In genomic region chr3:112185423-112186035, GRCh38 we compare ENCODE assay signal across 9 cellular contexts. TPM values are rescaled to one million over a fixed set of nuclear protein-coding genes. Genes with fewer than 3 reads are reported as not detected.
DNase-seq lines count a peak whose midpoint lies in the region; ATAC-seq and TF ChIP-seq lines count a peak whose summit lies in the region.
"Not testable (repeated sequence)": the region's sequence is repeated elsewhere in the genome, so short reads cannot be mapped to it uniquely, and the experiment has no call there.
"Had no signal": no experiment of that assay in that cellular context is flagged by ENCODE, and none has a peak within 500 bp of the region (broad histone marks: within the 10 kb centered on the region; RNA-seq: fewer than 3 reads in every experiment).

No MANE protein-coding gene starts in this region.

- H3K79me2 ChIP-seq in parathyroid adenoma, result not testable (repeated sequence)

- H3K4me1 ChIP-seq in HUES64 (ENCODE audit: insufficient read depth, low read length); adipocyte (ENCODE audit: control insufficient read depth, insufficient read depth, low read length); ectodermal cell (ENCODE audit: control insufficient read depth, insufficient read depth, low read length); lower lobe of right lung; parathyroid adenoma; thoracic aorta (ENCODE audit: control insufficient read depth in 1 of 2, low read depth in 2 of 2): not testable (repeated sequence)

- H3K9ac ChIP-seq in HUES64 (ENCODE audit: low read depth, low read length); adipocyte (ENCODE audit: low read length); parathyroid adenoma: not testable (repeated sequence)

- H3K4me3 ChIP-seq in HUES64 (ENCODE audit: low read length), result peak overlapping the region; percentile 37
- peak overlapping the region; percentile 61 for H3K4me3 ChIP-seq in adipocyte (ENCODE audit: low read length)
- H3K4me3 ChIP-seq in ectodermal cell (ENCODE audit: insufficient read depth, low read depth, low read length), result peak overlapping the region; percentile 23
- peak overlapping the region; percentile 17 for H3K4me3 ChIP-seq in lower lobe of right lung
- H3K4me3 ChIP-seq in parathyroid adenoma (ENCODE audit: low read depth, low read length), result not testable (repeated sequence)
- H3K4me3 ChIP-seq in thoracic aorta, result peak overlapping the region; percentile 42

- H3K36me3 ChIP-seq in HUES64 (ENCODE audit: insufficient read depth, low read length); adipocyte (ENCODE audit: control insufficient read depth, insufficient read depth, low read length, severe bottlenecking); ectodermal cell (ENCODE audit: control insufficient read depth, insufficient read depth, low read length); lower lobe of right lung; parathyroid adenoma (ENCODE audit: control insufficient read depth, insufficient read depth, low read length); thoracic aorta: not testable (repeated sequence)

- not testable (repeated sequence) for H2AFZ ChIP-seq in parathyroid adenoma

- 15% methylated on average over 34 of the region's 42 CpGs for WGBS in HUES64
- 17 to 24% methylated on average over 22 to 35 of the region's 42 CpGs for WGBS in ectodermal cell, 2 experiments

- not testable (repeated sequence) for TF ChIP-seq CTCF in lower lobe of right lung (IDR thresholded peaks at IDR 0.05); parathyroid adenoma (IDR thresholded peaks at IDR 0.05); thoracic aorta (IDR thresholded peaks at IDR 0.05)

- not testable (repeated sequence) for H3K9me3 ChIP-seq in HUES64 (ENCODE audit: insufficient read depth, low read depth, low read length); adipocyte (ENCODE audit: control insufficient read depth, low read length); ectodermal cell (ENCODE audit: control insufficient read depth, low read length); lower lobe of right lung; parathyroid adenoma (ENCODE audit: control insufficient read depth, low read length); thoracic aorta

- H3K27me3 ChIP-seq in HUES64 (ENCODE audit: insufficient read depth, low read length); adipocyte (replicated peaks; ENCODE audit: control insufficient read depth, insufficient read depth, low read length); ectodermal cell (ENCODE audit: control insufficient read depth, insufficient read depth, low read length, poor library complexity, severe bottlenecking); lower lobe of right lung (ENCODE audit: low read depth); parathyroid adenoma (ENCODE audit: control insufficient read depth, insufficient read depth, low read length); thoracic aorta (replicated peaks; ENCODE audit: insufficient read depth): not testable (repeated sequence)

- peak overlapping the region; percentile 44 for H3K4me2 ChIP-seq in parathyroid adenoma (ENCODE audit: low read length)

- ATAC-seq in left ventricle myocardium superior (peak; percentile 70), lower lobe of right lung (peak; percentile 81 to 83)
- ATAC-seq in thoracic aorta (ENCODE audit: insufficient number of reproducible peaks, low FRiP score, low read depth), result not testable (repeated sequence)

- intact Hi-C loops in left ventricle myocardium superior (cut with micrococcal nuclease); lower lobe of right lung (cut with DNase I): not testable (repeated sequence)

- H3K27ac ChIP-seq in HUES64 (ENCODE audit: low read depth, low read length); ectodermal cell (ENCODE audit: insufficient read depth, low read depth, low read length, poor library complexity, severe bottlenecking); lower lobe of right lung; parathyroid adenoma; thoracic aorta: not testable (repeated sequence)

- DNase-seq in DMS 273 (lab: John Stamatoyannopoulos, UW; ENCODE audit: unreplicated experiment) (peak; percentile 25), left ventricle myocardium superior (peak; percentile 28)
- DNase-seq in adipocyte (ENCODE audit: low read depth); lower lobe of right lung; thoracic aorta (ENCODE audit: low spot score): not testable (repeated sequence)

RNA-seq across cellular contexts. Expression of gene GCSAM, which starts 52.5 kb away (rescaled TPM):
- polyA plus RNA-seq in HUES64 (2013, experiment 1 of 2), result not detected
- polyA plus RNA-seq in HUES64 (2013, experiment 2 of 2), result not detected
- not detected for polyA plus RNA-seq in ectodermal cell (2013, experiment 1 of 4)
- polyA plus RNA-seq in ectodermal cell (2013, experiment 2 of 4), result not detected
- polyA plus RNA-seq in ectodermal cell (2013, experiment 3 of 4), result not detected
- not detected for polyA plus RNA-seq in ectodermal cell (2013, experiment 4 of 4)
- total RNA-seq in left ventricle myocardium superior (not detected), lower lobe of right lung (1.5 TPM), thoracic aorta (under 1 TPM in 1 of 2 donors, not detected in 1; 0.49 TPM)
- total RNA-seq: HT-29 had no signal
